Comparison of ENCODE assay signal across 15 cellular contexts in genomic region chr10:6593140-6593740, GRCh38. TPM values are rescaled to one million over a fixed set of nuclear protein-coding genes. Genes with fewer than 3 reads are reported as not detected.
DNase-seq lines count a peak whose midpoint lies in the region; ATAC-seq and TF ChIP-seq lines count a peak whose summit lies in the region.
"Had no signal": no experiment of that assay in that cellular context is flagged by ENCODE, and none has a peak within 500 bp of the region (broad histone marks: within the 10 kb centered on the region; RNA-seq: fewer than 3 reads in every experiment).

No MANE protein-coding gene starts in this region.

- intact Hi-C loops in activated CD8-positive, alpha-beta T cell treated with anti-CD3 and anti-CD28 coated beads for 36 hours (cut with micrococcal nuclease) = no loop called here

- CTCF ChIA-PET in SK-N-SH (lab: Yijun Ruan, JAX) = interaction anchor here (0.9 to 1.9 kb wide), 3 partner anchors 13 to 85 kb away, joined by 3 to 7 read pairs (median 3); partner anchors contain the start of gene PRKCQ
- CTCF ChIA-PET in activated CD8-positive, alpha-beta T cell treated with anti-CD3 and anti-CD28 coated beads for 36 hours (lab: Charles Lee) = interaction anchor here (0.8 to 5.1 kb wide), 11 partner anchors 10 to 507 kb away, joined by 3 to 27 read pairs (median 4); partner anchors contain the start of gene PRKCQ

- TF ChIP-seq EP300 in SK-N-SH (IDR thresholded peaks at IDR 0.05; ENCODE audit: borderline replicate concordance in 1 of 2, low read depth in 1 of 2, low read length in 1 of 2) = no peak

- no peak overlapping the region for H2AFZ ChIP-seq in SK-N-SH (ENCODE audit: low read depth)

- H3K9me3 Mint-ChIP-seq in activated CD8-positive, alpha-beta T cell treated with anti-CD3 and anti-CD28 coated beads for 36 hours = no peaks in the 10 kb centered on the region

- no peaks in the 10 kb centered on the region for H3K9me3 ChIP-seq in SK-N-SH
- H3K9me3 ChIP-seq: transverse colon had no signal

- peak overlapping the region; percentile 97 for H3K27ac Mint-ChIP-seq in activated CD8-positive, alpha-beta T cell treated with anti-CD3 and anti-CD28 coated beads for 36 hours
- H3K27ac Mint-ChIP-seq: naive B cell had no signal

- no peaks in the 10 kb centered on the region for H4K20me1 ChIP-seq in SK-N-SH (ENCODE audit: insufficient read depth)

- H3K4me3 ChIP-seq in SK-N-SH (ENCODE audit: low read depth in 2 of 2, low read length in 1 of 2) = no peak overlapping the region
- H3K4me3 ChIP-seq: transverse colon had no signal

- H3K4me3 Mint-ChIP-seq in activated CD8-positive, alpha-beta T cell treated with anti-CD3 and anti-CD28 coated beads for 36 hours = peak overlapping the region; percentile 25
- H3K4me3 Mint-ChIP-seq: naive B cell had no signal

- H3K79me2 ChIP-seq in SK-N-SH (ENCODE audit: insufficient read depth) = no peaks in the 10 kb centered on the region

- no peak for TF ChIP-seq CTCF in SK-N-SH (IDR thresholded peaks at IDR 0.05)
- TF ChIP-seq CTCF in activated CD8-positive, alpha-beta T cell treated with anti-CD3 and anti-CD28 coated beads for 36 hours (IDR thresholded peaks at IDR 0.05) = no peak
- no peak for TF ChIP-seq CTCF in foreskin keratinocyte (conservative IDR thresholded peaks at IDR 0.05)

- DNase-seq in SK-N-SH (peak; percentile 12), Daoy (ENCODE audit: low read depth) (peak; percentile 53), foreskin keratinocyte (peak; percentile 83 to 91)
- DNase-seq in activated CD8-positive, alpha-beta T cell treated with anti-CD3 and anti-CD28 coated beads for 36 hours = no peak
- DNase-seq: C1 segment of cervical spinal cord, MV-4-11, naive B cell, NCI-H2107, NCI-H82, transverse colon had no signal

- no peak overlapping the region for H3K9ac ChIP-seq in SK-N-SH

- ATAC-seq in SK-N-SH treated with all-trans-retinoic acid at 6 μM for 48 hours (no peak), foreskin keratinocyte (peak; percentile 99), HG02973 (IDR thresholded peaks at IDR 0.05; ENCODE audit: unreplicated experiment) (no peak), GM18868 (IDR thresholded peaks at IDR 0.05; ENCODE audit: unreplicated experiment) (no peak), HG03439 (IDR thresholded peaks at IDR 0.05; ENCODE audit: unreplicated experiment) (no peak)
- ATAC-seq in activated CD8-positive, alpha-beta T cell treated with anti-CD3 and anti-CD28 coated beads for 36 hours = peak; percentile 50

- POLR2A ChIA-PET in SK-N-SH (lab: Yijun Ruan, JAX) = no interaction called here
- POLR2A ChIA-PET in activated CD8-positive, alpha-beta T cell treated with anti-CD3 and anti-CD28 coated beads for 36 hours (lab: Charles Lee) = interaction anchor here (0.9 to 8.8 kb wide), 3 partner anchors 11 to 62 kb away, joined by 3 to 85 read pairs (median 4); partner anchors contain the start of gene PRKCQ

- no peaks in the 10 kb centered on the region for H3K36me3 ChIP-seq in SK-N-SH (replicated peaks in 1 of 2; ENCODE audit: control insufficient read depth in 1 of 2, insufficient read depth in 2 of 2, low read length in 1 of 2)
- H3K36me3 ChIP-seq: transverse colon had no signal

- H3K27me3 Mint-ChIP-seq in activated CD8-positive, alpha-beta T cell treated with anti-CD3 and anti-CD28 coated beads for 36 hours = no peaks in the 10 kb centered on the region
- H3K27me3 Mint-ChIP-seq: naive B cell had no signal

- H3K36me3 Mint-ChIP-seq in activated CD8-positive, alpha-beta T cell treated with anti-CD3 and anti-CD28 coated beads for 36 hours (ENCODE audit: low read depth) = peaks cover 66% of the 10 kb centered on the region

- TF ChIP-seq RAD21 in SK-N-SH (IDR thresholded peaks at IDR 0.05; ENCODE audit: low read length) = no peak

- H3K4me1 Mint-ChIP-seq in activated CD8-positive, alpha-beta T cell treated with anti-CD3 and anti-CD28 coated beads for 36 hours (ENCODE audit: low read depth) = peaks cover 90% of the 10 kb centered on the region
- H3K4me1 Mint-ChIP-seq: naive B cell had no signal

- WGBS in SK-N-SH (ENCODE audit: low lambda C conversion rate) = 49% methylated on average over 7 of the region's 8 CpGs

- H3K27me3 ChIP-seq in SK-N-SH (ENCODE audit: insufficient read depth) (no peaks in the 10 kb centered on the region), foreskin keratinocyte (no peaks in the 10 kb centered on the region)
- H3K27me3 ChIP-seq: transverse colon had no signal

- no peaks in the 10 kb centered on the region for H3F3A ChIP-seq in SK-N-SH (replicated peaks; ENCODE audit: insufficient read depth)

- H3K4me2 ChIP-seq in SK-N-SH = no peak overlapping the region

- H3K27ac ChIP-seq in SK-N-SH (ENCODE audit: low read depth in 2 of 2, low read length in 1 of 2) (no peak overlapping the region), foreskin keratinocyte (peak overlapping the region; percentile 51)
- H3K27ac ChIP-seq: 22Rv1, transverse colon had no signal

- H3K9me2 ChIP-seq in SK-N-SH = no peaks in the 10 kb centered on the region

- H3K4me1 ChIP-seq in SK-N-SH (ENCODE audit: control insufficient read depth in 1 of 2, insufficient read depth in 2 of 2, low read depth in 1 of 2, low read length in 1 of 2) (no peaks in the 10 kb centered on the region; a peak in 1 of 4 replicates), foreskin keratinocyte (peaks cover 18% of the 10 kb centered on the region)
- H3K4me1 ChIP-seq: transverse colon had no signal

TF ChIP-seq in SK-N-SH, 30 proteins besides CTCF, POLR2A, EP300 and RAD21:
- TF ChIP-seq GATA2 (CRISPR knock-in tag; IDR thresholded peaks at IDR 0.05) (peak; percentile 32; the same call in 1 of the 2 replicates), MXI1 (IDR thresholded peaks at IDR 0.05; ENCODE audit: low read depth, low read length) (no peak)

TF ChIP-seq in SK-N-SH treated with all-trans-retinoic acid at 6 μM for 48 hours, 23 proteins besides CTCF, POLR2A, EP300 and RAD21 (continues in another document):
- TF ChIP-seq OSR1 (CRISPR knock-in tag; IDR thresholded peaks at IDR 0.05) = no peak
- no peak for TF ChIP-seq SNAI2 (CRISPR knock-in tag; IDR thresholded peaks at IDR 0.05)
- no peak; the same call in 1 of the 2 replicates for TF ChIP-seq TCF4 (CRISPR knock-in tag; IDR thresholded peaks at IDR 0.05; ENCODE audit: borderline replicate concordance)
- no peak for TF ChIP-seq CREB5 (CRISPR knock-in tag; IDR thresholded peaks at IDR 0.05; ENCODE audit: low read depth)
- TF ChIP-seq GLIS3 (CRISPR knock-in tag; IDR thresholded peaks at IDR 0.05) = no peak
- no peak for TF ChIP-seq BACH2 (CRISPR knock-in tag; IDR thresholded peaks at IDR 0.05; ENCODE audit: borderline replicate concordance)
- TF ChIP-seq ZC3H10 (CRISPR knock-in tag; IDR thresholded peaks at IDR 0.05) = no peak
- TF ChIP-seq TSHZ2 (CRISPR knock-in tag; IDR thresholded peaks at IDR 0.05) = no peak
- no peak for TF ChIP-seq ZNF8 (CRISPR knock-in tag; IDR thresholded peaks at IDR 0.05)
- no peak for TF ChIP-seq ISL1 (CRISPR knock-in tag; IDR thresholded peaks at IDR 0.05)

RNA-seq across cellular contexts. Expression of gene PRKCQ, which starts 13.2 kb away (rescaled TPM):
- polyA plus RNA-seq in SK-N-SH (2012; rRNA removed) = 0.18 and 0.23 TPM in 2 replicates
- 0.15 and 0.25 TPM in 2 replicates for polyA plus RNA-seq in SK-N-SH (2012; cell fraction: cytosol; rRNA removed)
- 0.09 and 0.20 TPM in 2 replicates for polyA plus RNA-seq in SK-N-SH (2012; cell fraction: nucleus; rRNA removed)
- total RNA-seq in Daoy (2014; rRNA removed; shearing (Covaris generic)) = 7.1 and 8.1 TPM in 2 replicates
- total RNA-seq in activated CD8-positive, alpha-beta T cell treated with anti-CD3 and anti-CD28 coated beads for 36 hours = 10 to 100 TPM; 46.3 to 47.1 TPM
- 8.0 and 9.6 TPM in 2 replicates for total RNA-seq in foreskin keratinocyte
- 4.1 and 4.3 TPM in 2 replicates for polyA plus RNA-seq in foreskin keratinocyte

Comparison
In these comparisons a context has a peak if more than half of its experiments do, and no peak if none do; other contexts are left out.
1. ATAC-seq: peak in activated CD8-positive, alpha-beta T cell treated with anti-CD3 and anti-CD28 coated beads for 36 hours (single experiment) and foreskin keratinocyte (single experiment); none in SK-N-SH treated with all-trans-retinoic acid at 6 μM for 48 hours (single experiment), HG02973 (single experiment), GM18868 (single experiment) and HG03439 (single experiment).